15 cellular contexts compared by ENCODE assay signal in genomic region chr4:165610679-165611551, GRCh38.
DNase-seq lines count a peak whose midpoint lies in the region; ATAC-seq, FAIRE-seq and TF ChIP-seq lines count a peak whose summit lies in the region.
"Had no signal": no experiment of that assay in that cellular context is flagged by ENCODE, and none has a peak within 500 bp of the region (broad histone marks: within the 10 kb centered on the region; RNA-seq: fewer than 3 reads in every experiment).

No MANE protein-coding gene starts in this region.

- H3K4me3 ChIP-seq in mammary epithelial cell (replicated peaks in 1 of 3; ENCODE audit: insufficient read depth in 1 of 3, low read depth in 2 of 3, low read length in 3 of 3) (no peak overlapping the region), endodermal cell (ENCODE audit: low read length) (no peak overlapping the region), small intestine (ENCODE audit: low read depth in 1 of 2, low read length in 2 of 2) (no peak overlapping the region)
- H3K4me3 ChIP-seq: ascending aorta, SJSA1 had no signal

- dilution Hi-C loops in mammary epithelial cell (cut with HindIII; ENCODE audit: low sequenced_read_pairs), result no loop called here

- 72% methylated on average over 6 of the region's 6 CpGs for WGBS in mammary epithelial cell (ENCODE audit: low coverage, missing lambda C conversion rate)
- 71 to 83% methylated on average over 5 to 6 of the region's 6 CpGs for WGBS in endodermal cell (ENCODE audit: insufficient coverage in 1 of 2, insufficient read length in 1 of 2), 2 experiments
- WGBS in small intestine, 3 donors, result 38 to 65% (median 46%) methylated on average over 6 of the region's 6 CpGs

- POLR2A ChIA-PET in MCF 10A (lab: Yijun Ruan, JAX), result interaction anchor here (1.5 kb wide), 1 partner anchor 261 kb away, joined by 4 read pairs; no protein-coding TSS in a partner anchor

- H3K9me3 ChIP-seq in mammary epithelial cell (replicated peaks; ENCODE audit: insufficient read depth, low read length) (no peaks in the 10 kb centered on the region), endodermal cell (ENCODE audit: control insufficient read depth, low read length) (no peaks in the 10 kb centered on the region), small intestine (ENCODE audit: control insufficient read depth, low read depth) (no peaks in the 10 kb centered on the region)
- H3K9me3 ChIP-seq: ascending aorta, SJSA1 had no signal

- no peak for TF ChIP-seq CTCF in mammary epithelial cell (conservative IDR thresholded peaks at IDR 0.05 in 1 of 2, IDR thresholded peaks at IDR 0.05 in 1 of 2; ENCODE audit: extremely low read depth in 1 of 2, insufficient read depth in 1 of 2, low read depth in 1 of 2, low read length in 2 of 2)
- no peak for TF ChIP-seq CTCF in MCF 10A (IDR thresholded peaks at IDR 0.05; ENCODE audit: unreplicated experiment)
- TF ChIP-seq CTCF in endodermal cell (conservative IDR thresholded peaks at IDR 0.05), result no peak

- no peaks in the 10 kb centered on the region for H3K36me3 ChIP-seq in mammary epithelial cell (ENCODE audit: insufficient read depth, low read length)
- H3K36me3 ChIP-seq in endodermal cell (ENCODE audit: control insufficient read depth, insufficient read depth, low read length), result no peaks in the 10 kb centered on the region
- no peaks in the 10 kb centered on the region for H3K36me3 ChIP-seq in small intestine (ENCODE audit: control insufficient read depth in 2 of 2, insufficient read depth in 2 of 2, low read length in 2 of 2)
- H3K36me3 ChIP-seq: ascending aorta, SJSA1 had no signal

- in situ Hi-C loops in mammary epithelial cell (cut with MboI; ENCODE audit: low sequenced_read_pairs in 2 of 2), result no loop called here

- H3K4me3 Mint-ChIP-seq in MCF 10A (ENCODE audit: unreplicated experiment), result no peak overlapping the region
- no peak overlapping the region for H3K4me3 Mint-ChIP-seq in endodermal cell
- H3K4me3 Mint-ChIP-seq: activated CD8-positive, alpha-beta T cell treated with anti-CD3 and anti-CD28 coated beads, Interleukin-2, amount 10 ng/mL, durations not matched to agents 7 days and 5 days had no signal

- H3K9me3 Mint-ChIP-seq in MCF 10A (ENCODE audit: unreplicated experiment) (no peaks in the 10 kb centered on the region), endodermal cell (no peaks in the 10 kb centered on the region)

- no peak for DNase-seq in mammary epithelial cell
- DNase-seq in MCF 10A (ENCODE audit: unreplicated experiment), result no peak
- DNase-seq in endodermal cell, result no peak
- DNase-seq in small intestine, result no peak
- DNase-seq in nucleus accumbens (lab: John Stamatoyannopoulos, UW), result no peak
- DNase-seq in NK-92 (lab: John Stamatoyannopoulos, UW; ENCODE audit: unreplicated experiment), result no peak
- DNase-seq: activated CD8-positive, alpha-beta T cell treated with anti-CD3 and anti-CD28 coated beads, Interleukin-2, amount 10 ng/mL, durations not matched to agents 7 days and 5 days; NCI-H1105; NCI-H226; right cardiac atrium; stimulated activated CD4-positive, alpha-beta T cell treated with anti-CD3 and anti-CD28 coated beads, Interleukin-2, amount 100 ng/mL, for 24 hours had no signal

- H3K27me3 ChIP-seq in mammary epithelial cell (ENCODE audit: insufficient read depth, low read length) (no peaks in the 10 kb centered on the region), endodermal cell (ENCODE audit: control insufficient read depth, insufficient read depth, low read length, poor library complexity, severe bottlenecking) (no peaks in the 10 kb centered on the region), small intestine (ENCODE audit: control insufficient read depth in 2 of 2, insufficient read depth in 2 of 2, low read length in 2 of 2) (no peaks in the 10 kb centered on the region)
- H3K27me3 ChIP-seq: ascending aorta, SJSA1 had no signal

- H3K36me3 Mint-ChIP-seq in MCF 10A (ENCODE audit: insufficient read depth, unreplicated experiment) (no peaks in the 10 kb centered on the region), endodermal cell (ENCODE audit: low read depth) (no peaks in the 10 kb centered on the region)

- H2AFZ ChIP-seq in mammary epithelial cell (ENCODE audit: low read depth, low read length), result peak overlapping the region; percentile 50

- FAIRE-seq in small intestine (lab: Jason Lieb, UNC), result peak; percentile 30

- BruUV-seq in mammary epithelial cell (replicated peaks; lab: Mats Ljungman, UMichigan) (no TSS peak), MCF 10A (replicated peaks; lab: Mats Ljungman, UMichigan) (no TSS peak)

- no peaks in the 10 kb centered on the region for H3K79me2 ChIP-seq in mammary epithelial cell (ENCODE audit: insufficient read depth, low read length)

- H3K9ac ChIP-seq in mammary epithelial cell (ENCODE audit: insufficient read depth, low read length), result no peak overlapping the region
- H3K9ac ChIP-seq in endodermal cell (ENCODE audit: extremely low read depth, low read length, poor library complexity, severe bottlenecking), result no peak overlapping the region

- H3K4me2 ChIP-seq in mammary epithelial cell (ENCODE audit: insufficient read depth, low read depth, low read length), result peak overlapping the region; percentile 42

- H3K4me1 ChIP-seq in mammary epithelial cell (ENCODE audit: insufficient read depth, low read length) (no peaks in the 10 kb centered on the region), endodermal cell (ENCODE audit: control insufficient read depth, insufficient read depth, low read length) (peaks cover 2% of the 10 kb centered on the region), small intestine (ENCODE audit: control insufficient read depth in 2 of 2, insufficient read depth in 1 of 2, low read depth in 1 of 2, low read length in 1 of 2) (no peaks in the 10 kb centered on the region)
- H3K4me1 ChIP-seq: ascending aorta, SJSA1 had no signal

- no peaks in the 10 kb centered on the region for H3K27me3 Mint-ChIP-seq in MCF 10A (ENCODE audit: insufficient read depth, unreplicated experiment)
- no peaks in the 10 kb centered on the region for H3K27me3 Mint-ChIP-seq in endodermal cell (ENCODE audit: insufficient read depth)

- ATAC-seq in HG03469 (IDR thresholded peaks at IDR 0.05; ENCODE audit: unreplicated experiment) (peak; percentile 49), HG03521 (IDR thresholded peaks at IDR 0.05; ENCODE audit: unreplicated experiment) (no peak)
- ATAC-seq: activated CD8-positive, alpha-beta T cell treated with anti-CD3 and anti-CD28 coated beads, Interleukin-2, amount 10 ng/mL, durations not matched to agents 7 days and 5 days; right cardiac atrium had no signal

- intact Hi-C loops in mammary epithelial cell (cut with micrococcal nuclease) (no loop called here), MCF 10A (cut with micrococcal nuclease) (no loop called here)

- no peaks in the 10 kb centered on the region for H4K20me1 ChIP-seq in mammary epithelial cell (ENCODE audit: insufficient read depth, low read length)

- H3K27ac ChIP-seq in mammary epithelial cell (ENCODE audit: insufficient read depth, low read depth, low read length), result no peak overlapping the region
- H3K27ac ChIP-seq in endodermal cell (ENCODE audit: low read depth, low read length), result peak overlapping the region; percentile 65
- H3K27ac ChIP-seq in small intestine (ENCODE audit: low read depth in 1 of 2, low read length in 1 of 2), result no peak overlapping the region
- H3K27ac ChIP-seq: ascending aorta, SJSA1 had no signal

- peaks cover 13% of the 10 kb centered on the region for H3K4me1 Mint-ChIP-seq in MCF 10A (ENCODE audit: insufficient read depth, unreplicated experiment)
- H3K4me1 Mint-ChIP-seq in endodermal cell, result peaks cover 48% of the 10 kb centered on the region

- no peak overlapping the region for H3K27ac Mint-ChIP-seq in MCF 10A (ENCODE audit: low read depth, unreplicated experiment)
- no peak overlapping the region for H3K27ac Mint-ChIP-seq in endodermal cell
- H3K27ac Mint-ChIP-seq: activated CD8-positive, alpha-beta T cell treated with anti-CD3 and anti-CD28 coated beads, Interleukin-2, amount 10 ng/mL, durations not matched to agents 7 days and 5 days had no signal

- CTCF ChIA-PET in mammary epithelial cell (lab: Charles Lee; ENCODE audit: low non-redundant PET), result no interaction called here
- CTCF ChIA-PET in MCF 10A (lab: Yijun Ruan, JAX), result interaction anchor here (0.7 to 1.1 kb wide), 2 partner anchors 10 to 238 kb away, joined by 3 to 4 read pairs; no protein-coding TSS in a partner anchor
